Comparison of ENCODE assay signal across 18 cellular contexts in genomic region chr2:62934501-62934900, GRCh38.
DNase-seq lines count a peak whose midpoint lies in the region; ATAC-seq and TF ChIP-seq lines count a peak whose summit lies in the region.
"Had no signal": no experiment of that assay in that cellular context is flagged by ENCODE, and none has a peak within 500 bp of the region (broad histone marks: within the 10 kb centered on the region; RNA-seq: fewer than 3 reads in every experiment).

No MANE protein-coding gene starts in this region.

- no peaks in the 10 kb centered on the region for H3K79me2 ChIP-seq in GM23338 (replicated peaks; ENCODE audit: insufficient read depth)

- H3K4me3 ChIP-seq in GM23338: no peak overlapping the region
- H3K4me3 ChIP-seq in skeletal muscle cell (ENCODE audit: low read depth, low read length): no peak overlapping the region
- H3K4me3 ChIP-seq: PC-9, SJCRH30 had no signal

- H3K4me2 ChIP-seq in GM23338: peak overlapping the region; percentile 20; the same call in 1 of the 2 replicates
- H3K4me2 ChIP-seq: PC-9 had no signal

- TF ChIP-seq CTCF in GM23338 (conservative IDR thresholded peaks at IDR 0.05; ENCODE audit: low read depth in 2 of 2) (no peak), WTC11 (IDR thresholded peaks at IDR 0.05) (no peak)

- no peaks in the 10 kb centered on the region for H3F3A ChIP-seq in GM23338 (replicated peaks; ENCODE audit: low read depth)

- ATAC-seq in GM23338 (peak; percentile 33; the same call in 1 of the 3 replicates), WTC11 (peak; percentile 47; the same call in 1 of the 2 replicates), left lobe of liver (no peak)

- H3K4me1 ChIP-seq in GM23338 (ENCODE audit: insufficient read depth): peaks cover 14% of the 10 kb centered on the region
- H3K4me1 ChIP-seq: Caco-2, SJCRH30 had no signal

- H3K36me3 Mint-ChIP-seq in GM23338 (ENCODE audit: low read depth) (no peaks in the 10 kb centered on the region), WTC11 (no peaks in the 10 kb centered on the region)

- H3K4me1 Mint-ChIP-seq in GM23338 (peaks cover 15% of the 10 kb centered on the region), WTC11 (peaks cover 15% of the 10 kb centered on the region)
- H3K4me1 Mint-ChIP-seq: B cell; CD4-positive, CD25-positive, alpha-beta regulatory T cell had no signal

- H3K27ac Mint-ChIP-seq in GM23338: peak overlapping the region; percentile 57
- 0 out of 2 replicates have a peak overlapping the region, but pooled peaks have one; percentile 28 for H3K27ac Mint-ChIP-seq in WTC11
- H3K27ac Mint-ChIP-seq: B cell; CD4-positive, CD25-positive, alpha-beta regulatory T cell had no signal

- no peaks in the 10 kb centered on the region for H3K27me3 Mint-ChIP-seq in GM23338 (ENCODE audit: insufficient read depth, low read depth, poor library complexity)
- H3K27me3 Mint-ChIP-seq in WTC11 (ENCODE audit: low read depth): no peaks in the 10 kb centered on the region; the same call in 1 of the 2 replicates
- H3K27me3 Mint-ChIP-seq: B cell; CD4-positive, CD25-positive, alpha-beta regulatory T cell had no signal

- DNase-seq in GM23338 (ENCODE audit: low spot score) (peak; percentile 16), WTC11 (ENCODE audit: low spot score) (no peak), fibroblast of peridontal ligament (ENCODE audit: extremely low read depth) (peak; percentile 69), skeletal muscle cell (ENCODE audit: low read depth) (peak; percentile 68), NCI-H1417 (lab: John Stamatoyannopoulos, UW) (no peak), left lobe of liver (ENCODE audit: low spot score) (no peak), NOMO-1 (lab: John Stamatoyannopoulos, UW; ENCODE audit: unreplicated experiment in 2 of 2) (no peak)
- DNase-seq: ACHN; Caco-2; CD4-positive, CD25-positive, alpha-beta regulatory T cell; DMS153; MM.1S; NCI-H1105; NCI-H1694 treated with DMSO at 0.1 percent for 48 hours; NK-92 treated with Interleukin-12 subunit alpha and Interleukin-12 subunit beta, amount 100 ng/mL, for 24 hours; PC-9 had no signal

- no peak overlapping the region for H3K27ac ChIP-seq in GM23338 (ENCODE audit: low read depth)
- H3K27ac ChIP-seq: PC-9, SJCRH30 had no signal

- H3K9me3 Mint-ChIP-seq in GM23338 (no peaks in the 10 kb centered on the region), WTC11 (no peaks in the 10 kb centered on the region)

- no peaks in the 10 kb centered on the region for H3K36me3 ChIP-seq in GM23338 (ENCODE audit: insufficient read depth)
- H3K36me3 ChIP-seq: SJCRH30 had no signal

- H3K9me2 ChIP-seq in GM23338 (ENCODE audit: insufficient read depth): no peaks in the 10 kb centered on the region

- H4K20me1 ChIP-seq in GM23338 (replicated peaks; ENCODE audit: insufficient read depth): no peaks in the 10 kb centered on the region

- H3K27me3 ChIP-seq in GM23338 (ENCODE audit: insufficient read depth): no peaks in the 10 kb centered on the region
- H3K27me3 ChIP-seq: SJCRH30 had no signal

- no peak overlapping the region for H2AFZ ChIP-seq in GM23338
- H2AFZ ChIP-seq: PC-9 had no signal

- CTCF ChIA-PET in WTC11 (lab: Charles Lee): no interaction called here

- POLR2A ChIA-PET in WTC11 (lab: Charles Lee): no interaction called here

- H3K4me3 Mint-ChIP-seq in GM23338: no peak overlapping the region
- no peak overlapping the region for H3K4me3 Mint-ChIP-seq in WTC11
- H3K4me3 Mint-ChIP-seq: B cell; CD4-positive, CD25-positive, alpha-beta regulatory T cell had no signal

TF ChIP-seq in GM23338, 12 proteins besides CTCF, POLR2A, EP300 and RAD21 (continues in another document):
- TF ChIP-seq POLR2AphosphoS5 (IDR thresholded peaks at IDR 0.05; ENCODE audit: low read depth): no peak
- TF ChIP-seq ZNF114 (CRISPR knock-in tag; IDR thresholded peaks at IDR 0.05): no peak
- no peak for TF ChIP-seq ZNF331 (CRISPR knock-in tag; IDR thresholded peaks at IDR 0.05; ENCODE audit: low read depth)

TF ChIP-seq in WTC11, 78 proteins besides CTCF, POLR2A, EP300 and RAD21:
- TF ChIP-seq, protein P1, sequence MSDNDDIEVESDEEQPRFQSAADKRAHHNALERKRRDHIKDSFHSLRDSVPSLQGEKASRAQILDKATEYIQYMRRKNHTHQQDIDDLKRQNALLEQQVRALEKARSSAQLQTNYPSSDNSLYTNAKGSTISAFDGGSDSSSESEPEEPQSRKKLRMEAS (CRISPR knock-in tag; IDR thresholded peaks at IDR 0.05): no peak
- no peak for TF ChIP-seq OVOL2 (CRISPR knock-in tag; IDR thresholded peaks at IDR 0.05; ENCODE audit: borderline replicate concordance)
- TF ChIP-seq EMX1 (CRISPR knock-in tag; IDR thresholded peaks at IDR 0.05): no peak
- TF ChIP-seq, protein P2, sequence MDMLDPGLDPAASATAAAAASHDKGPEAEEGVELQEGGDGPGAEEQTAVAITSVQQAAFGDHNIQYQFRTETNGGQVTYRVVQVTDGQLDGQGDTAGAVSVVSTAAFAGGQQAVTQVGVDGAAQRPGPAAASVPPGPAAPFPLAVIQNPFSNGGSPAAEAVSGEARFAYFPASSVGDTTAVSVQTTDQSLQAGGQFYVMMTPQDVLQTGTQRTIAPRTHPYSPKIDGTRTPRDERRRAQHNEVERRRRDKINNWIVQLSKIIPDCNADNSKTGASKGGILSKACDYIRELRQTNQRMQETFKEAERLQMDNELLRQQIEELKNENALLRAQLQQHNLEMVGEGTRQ (CRISPR knock-in tag; IDR thresholded peaks at IDR 0.05): no peak
- no peak for TF ChIP-seq ZNF138 (CRISPR knock-in tag; conservative IDR thresholded peaks at IDR 0.05)
- TF ChIP-seq JAZF1 (CRISPR knock-in tag; IDR thresholded peaks at IDR 0.05): no peak
- TF ChIP-seq FOXP1 (CRISPR knock-in tag; IDR thresholded peaks at IDR 0.05; ENCODE audit: borderline replicate concordance): no peak
- TF ChIP-seq ATF3 (CRISPR knock-in tag; conservative IDR thresholded peaks at IDR 0.05): no peak
- no peak for TF ChIP-seq ELF4 (CRISPR knock-in tag; IDR thresholded peaks at IDR 0.05; ENCODE audit: low read depth)
- no peak for TF ChIP-seq JUN (CRISPR knock-in tag; IDR thresholded peaks at IDR 0.05)
TF ChIP-seq in WTC11: peak in this region for 0.

Comparison
In these comparisons a context has a peak if more than half of its experiments do, and no peak if none do; other contexts are left out.
1. DNase-seq: peak in GM23338 (single experiment), fibroblast of peridontal ligament (single experiment) and skeletal muscle cell (single experiment); none in WTC11 (single experiment), NCI-H1417 (0 of 3), left lobe of liver (single experiment) and NOMO-1 (0 of 2).